ENCODE assay signal across 14 cellular contexts in genomic region chr11:9755561-9755960, GRCh38.
DNase-seq lines count a peak whose midpoint lies in the region; ATAC-seq and TF ChIP-seq lines count a peak whose summit lies in the region.
"Had no signal": no experiment of that assay in that cellular context is flagged by ENCODE, and none has a peak within 500 bp of the region (broad histone marks: within the 10 kb centered on the region; RNA-seq: fewer than 3 reads in every experiment).

No MANE protein-coding gene starts in this region.

- H3K27ac ChIP-seq in BLaER1, result 0 out of 2 replicates have a peak overlapping the region, but pooled peaks have one; percentile 3
- H3K27ac ChIP-seq in mammary epithelial cell (ENCODE audit: insufficient read depth, low read depth, low read length), result peak overlapping the region; percentile 73

- H3K4me3 ChIP-seq in BLaER1 (no peak overlapping the region), mammary epithelial cell (replicated peaks in 1 of 3; ENCODE audit: insufficient read depth in 1 of 3, low read depth in 2 of 3, low read length in 3 of 3) (no peak overlapping the region)

- H2AFZ ChIP-seq in mammary epithelial cell (ENCODE audit: low read depth, low read length), result no peak overlapping the region

- intact Hi-C loops in mammary epithelial cell (cut with micrococcal nuclease), result loop anchor here (2.0 to 10.0 kb wide), 5 partner anchors 91 to 769 kb away; partner anchors contain the start of gene SWAP70

- H3K4me2 ChIP-seq in BLaER1, result peak overlapping the region; percentile 96
- H3K4me2 ChIP-seq in mammary epithelial cell (ENCODE audit: insufficient read depth, low read depth, low read length), result no peak overlapping the region

- dilution Hi-C loops in mammary epithelial cell (cut with HindIII; ENCODE audit: low sequenced_read_pairs), result no loop called here

- BruUV-seq in mammary epithelial cell (replicated peaks; lab: Mats Ljungman, UMichigan), result no TSS peak

- 95% methylated on average over 3 of the region's 4 CpGs for WGBS in mammary epithelial cell (ENCODE audit: low coverage, missing lambda C conversion rate)

- H3K36me3 Mint-ChIP-seq in naive B cell, result peaks cover 3 to 6% of the 10 kb centered on the region in 2 donors

- H3K27me3 ChIP-seq in BLaER1 (no peaks in the 10 kb centered on the region), mammary epithelial cell (ENCODE audit: insufficient read depth, low read length) (no peaks in the 10 kb centered on the region)

- no peaks in the 10 kb centered on the region for H3K79me2 ChIP-seq in mammary epithelial cell (ENCODE audit: insufficient read depth, low read length)

- peak overlapping the region; percentile 95 to 99 (median 98) for H3K27ac Mint-ChIP-seq in naive B cell

- peak overlapping the region in 7 of 8 donors; percentile 39 to 94 (median 89) for H3K4me3 Mint-ChIP-seq in naive B cell
- H3K4me3 Mint-ChIP-seq: H9 had no signal

- H3K9ac ChIP-seq in BLaER1 (0 out of 2 replicates have a peak overlapping the region, but pooled peaks have one; percentile 35), mammary epithelial cell (ENCODE audit: insufficient read depth, low read length) (peak overlapping the region; percentile 51)

- H3K4me1 ChIP-seq in BLaER1 (peaks cover 73% of the 10 kb centered on the region), mammary epithelial cell (ENCODE audit: insufficient read depth, low read length) (peaks cover 82% of the 10 kb centered on the region)

- no peaks in the 10 kb centered on the region for H3K27me3 Mint-ChIP-seq in naive B cell

- CTCF ChIA-PET in mammary epithelial cell (lab: Charles Lee; ENCODE audit: low non-redundant PET), result no interaction called here

- H3K9me3 ChIP-seq in BLaER1 (no peaks in the 10 kb centered on the region), mammary epithelial cell (replicated peaks; ENCODE audit: insufficient read depth, low read length) (no peaks in the 10 kb centered on the region)

- H3K36me3 ChIP-seq in BLaER1 (no peaks in the 10 kb centered on the region; the same call in 1 of the 2 replicates), mammary epithelial cell (ENCODE audit: insufficient read depth, low read length) (no peaks in the 10 kb centered on the region)

- H4K20me1 ChIP-seq in BLaER1, result no peaks in the 10 kb centered on the region
- H4K20me1 ChIP-seq in mammary epithelial cell (ENCODE audit: insufficient read depth, low read length), result no peaks in the 10 kb centered on the region

- H3K4me1 Mint-ChIP-seq in naive B cell, result peaks cover 55 to 73% (median 69%) of the 10 kb centered on the region in 3 donors

- ATAC-seq in naive B cell (ENCODE audit: low read depth in 2 of 2), result no peak
- ATAC-seq: activated CD4-positive, CD25-positive, alpha-beta regulatory T cell treated with anti-CD3 and anti-CD28 coated beads, Interleukin-2, amount 50 U/mL, for 24 hours had no signal

- TF ChIP-seq CTCF in mammary epithelial cell (conservative IDR thresholded peaks at IDR 0.05 in 1 of 2, IDR thresholded peaks at IDR 0.05 in 1 of 2; ENCODE audit: extremely low read depth in 1 of 2, insufficient read depth in 1 of 2, low read depth in 1 of 2, low read length in 2 of 2), result no peak

- no peaks in the 10 kb centered on the region for H3K9me3 Mint-ChIP-seq in naive B cell
- H3K9me3 Mint-ChIP-seq: H9 had no signal

- DNase-seq in LHCN-M2 (ENCODE audit: low read depth), result peak; percentile 83
- no peak for DNase-seq in mammary epithelial cell
- DNase-seq in naive B cell, result no peak
- no peak for DNase-seq in RPMI8226
- no peak for DNase-seq in GDM1 (lab: John Stamatoyannopoulos, UW)
- no peak for DNase-seq in occipital lobe (lab: John Stamatoyannopoulos, UW)
- DNase-seq in NCI-H2171 (lab: John Stamatoyannopoulos, UW), result no peak
- DNase-seq: COR-L47, H9, kidney, NCI-H1417, retina had no signal

- in situ Hi-C loops in mammary epithelial cell (cut with MboI; ENCODE audit: low sequenced_read_pairs in 2 of 2), result loop anchor here in 1 of 2 donors (10.0 to 25.0 kb wide), 2 partner anchors 219 to 557 kb away; partner anchors contain the start of gene ADM
